Comparison of ENCODE assay signal across 9 cellular contexts in the genomic region with DNA sequence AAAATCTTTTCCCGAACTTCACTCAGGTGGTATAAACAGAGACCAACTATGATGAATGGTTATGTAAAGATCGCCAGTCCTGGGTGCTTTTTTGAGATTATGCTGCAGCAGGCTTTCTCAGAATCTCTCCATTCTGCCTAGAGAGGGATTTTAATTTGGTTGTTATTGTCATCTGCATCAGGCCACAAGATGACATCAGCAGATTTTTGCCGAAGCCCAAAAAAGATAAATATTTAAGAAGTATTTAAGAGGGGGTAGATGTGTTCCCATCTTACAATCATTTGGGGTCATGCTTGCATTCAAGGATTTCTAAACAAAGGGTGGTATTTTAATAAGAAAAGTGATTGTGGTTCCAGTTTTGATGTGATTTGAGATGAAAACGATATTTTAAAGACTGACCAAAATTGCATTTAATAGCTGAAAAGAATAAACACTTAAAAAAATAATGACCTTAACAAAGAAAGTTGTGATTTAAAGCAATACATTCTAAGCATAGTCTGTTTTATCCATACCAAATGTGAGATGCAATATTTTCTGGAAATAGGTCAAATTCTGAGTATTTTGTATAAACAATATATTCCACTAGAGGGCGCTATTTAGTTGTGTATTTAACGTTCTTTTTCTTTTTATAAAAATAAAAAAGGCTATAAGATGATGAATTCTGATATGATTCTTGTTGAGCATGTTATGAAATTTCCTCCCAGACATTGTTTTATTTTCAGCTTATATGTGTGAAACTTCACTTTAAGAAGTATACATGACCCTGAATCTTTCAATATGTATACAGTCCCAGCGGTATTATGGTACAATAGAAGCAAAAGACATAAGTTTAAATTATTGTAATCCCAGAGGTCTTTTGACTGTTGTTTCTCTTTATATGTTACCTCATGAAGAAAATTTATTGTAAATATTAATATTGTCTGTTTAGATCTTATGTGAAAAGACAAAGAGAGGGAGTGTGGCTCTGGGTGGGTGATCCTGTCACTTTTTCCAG. TPM values are rescaled to one million over a fixed set of nuclear protein-coding genes. Genes with fewer than 3 reads are reported as not detected.
DNase-seq lines count a peak whose midpoint lies in the region; ATAC-seq and TF ChIP-seq lines count a peak whose summit lies in the region.
"Had no signal": no experiment of that assay in that cellular context is flagged by ENCODE, and none has a peak within 500 bp of the region (broad histone marks: within the 10 kb centered on the region; RNA-seq: fewer than 3 reads in every experiment).

No MANE protein-coding gene starts in this region.

- intact Hi-C loops in mammary epithelial cell (cut with micrococcal nuclease): loop anchor here (5.0 to 10.0 kb wide), 2 partner anchors 142 to 1305 kb away; no protein-coding TSS in a partner anchor
- intact Hi-C loops in naive thymus-derived CD4-positive, alpha-beta T cell (cut with micrococcal nuclease): loop anchor here (1.0 to 5.0 kb wide), 11 partner anchors 70 to 1957 kb away; no protein-coding TSS in a partner anchor

- H3K27ac ChIP-seq in mammary epithelial cell (ENCODE audit: insufficient read depth, low read depth, low read length): no peak overlapping the region
- no peak overlapping the region for H3K27ac ChIP-seq in naive thymus-derived CD4-positive, alpha-beta T cell (ENCODE audit: low read depth, low read length)
- H3K27ac ChIP-seq: BLaER1 had no signal

- H3K36me3 ChIP-seq in mammary epithelial cell (ENCODE audit: insufficient read depth, low read length): no peaks in the 10 kb centered on the region
- no peaks in the 10 kb centered on the region for H3K36me3 ChIP-seq in naive thymus-derived CD4-positive, alpha-beta T cell (ENCODE audit: control insufficient read depth in 2 of 3, insufficient read depth in 3 of 3, low read length in 3 of 3)
- H3K36me3 ChIP-seq: BLaER1 had no signal

- ATAC-seq in naive thymus-derived CD4-positive, alpha-beta T cell: peak; percentile 34
- no peak for ATAC-seq in stimulated activated effector memory CD8-positive, alpha-beta T cell treated with anti-CD3 and anti-CD28 coated beads, Interleukin-12 subunit alpha, Interleukin-12 subunit beta, amount 100 ng/mL, for 72 hours
- ATAC-seq in HG03354 (IDR thresholded peaks at IDR 0.05; ENCODE audit: poor library complexity, severe bottlenecking, unreplicated experiment): no peak

- peaks cover 0 to 11% (median 2%) of the 10 kb centered on the region in 7 donors for H3K4me1 Mint-ChIP-seq in naive thymus-derived CD4-positive, alpha-beta T cell
- H3K4me1 Mint-ChIP-seq in stimulated activated effector memory CD8-positive, alpha-beta T cell treated with anti-CD3 and anti-CD28 coated beads, Interleukin-12 subunit alpha, Interleukin-12 subunit beta, amount 100 ng/mL, for 72 hours: no peaks in the 10 kb centered on the region

- peak overlapping the region in 1 of 9 donors; percentile 22 for H3K27ac Mint-ChIP-seq in naive thymus-derived CD4-positive, alpha-beta T cell
- no peak overlapping the region for H3K27ac Mint-ChIP-seq in stimulated activated effector memory CD8-positive, alpha-beta T cell treated with anti-CD3 and anti-CD28 coated beads, Interleukin-12 subunit alpha, Interleukin-12 subunit beta, amount 100 ng/mL, for 72 hours

- no peaks in the 10 kb centered on the region for H3K36me3 Mint-ChIP-seq in naive thymus-derived CD4-positive, alpha-beta T cell
- H3K36me3 Mint-ChIP-seq in stimulated activated effector memory CD8-positive, alpha-beta T cell treated with anti-CD3 and anti-CD28 coated beads, Interleukin-12 subunit alpha, Interleukin-12 subunit beta, amount 100 ng/mL, for 72 hours: no peaks in the 10 kb centered on the region

- POLR2A ChIA-PET in naive thymus-derived CD4-positive, alpha-beta T cell (lab: Charles Lee): no interaction called here

- CTCF ChIA-PET in mammary epithelial cell (lab: Charles Lee; ENCODE audit: low non-redundant PET): no interaction called here
- CTCF ChIA-PET in naive thymus-derived CD4-positive, alpha-beta T cell (lab: Charles Lee): interaction anchor here (0.6 to 2.3 kb wide), 10 partner anchors 9 to 1701 kb away, joined by 3 to 30 read pairs (median 4); no protein-coding TSS in a partner anchor

- no peaks in the 10 kb centered on the region for H3K4me1 ChIP-seq in mammary epithelial cell (ENCODE audit: insufficient read depth, low read length)
- H3K4me1 ChIP-seq in naive thymus-derived CD4-positive, alpha-beta T cell (ENCODE audit: control insufficient read depth in 2 of 2, insufficient read depth in 2 of 2, low read length in 2 of 2): no peaks in the 10 kb centered on the region
- H3K4me1 ChIP-seq: BLaER1 had no signal

- no peak overlapping the region for H3K4me3 ChIP-seq in mammary epithelial cell (replicated peaks in 1 of 3; ENCODE audit: insufficient read depth in 1 of 3, low read depth in 2 of 3, low read length in 3 of 3)
- H3K4me3 ChIP-seq in naive thymus-derived CD4-positive, alpha-beta T cell (ENCODE audit: low read length): no peak overlapping the region
- H3K4me3 ChIP-seq: BLaER1 had no signal

- BruUV-seq in mammary epithelial cell (replicated peaks; lab: Mats Ljungman, UMichigan): no TSS peak

- H3K9ac ChIP-seq in mammary epithelial cell (ENCODE audit: insufficient read depth, low read length): no peak overlapping the region
- H3K9ac ChIP-seq: BLaER1 had no signal

- WGBS in mammary epithelial cell (ENCODE audit: low coverage, missing lambda C conversion rate): 49% methylated on average over 7 of the region's 7 CpGs

- H3K4me2 ChIP-seq in mammary epithelial cell (ENCODE audit: insufficient read depth, low read depth, low read length): no peak overlapping the region
- H3K4me2 ChIP-seq: BLaER1 had no signal

- TF ChIP-seq CTCF in mammary epithelial cell (conservative IDR thresholded peaks at IDR 0.05 in 1 of 2, IDR thresholded peaks at IDR 0.05 in 1 of 2; ENCODE audit: extremely low read depth in 1 of 2, insufficient read depth in 1 of 2, low read depth in 1 of 2, low read length in 2 of 2): peak; percentile 47 to 55

- no peaks in the 10 kb centered on the region for H3K79me2 ChIP-seq in mammary epithelial cell (ENCODE audit: insufficient read depth, low read length)

- H3K9me3 ChIP-seq in mammary epithelial cell (replicated peaks; ENCODE audit: insufficient read depth, low read length): no peaks in the 10 kb centered on the region
- no peaks in the 10 kb centered on the region for H3K9me3 ChIP-seq in naive thymus-derived CD4-positive, alpha-beta T cell (ENCODE audit: control insufficient read depth in 2 of 3, low read length in 3 of 3)

- no peak overlapping the region for H2AFZ ChIP-seq in mammary epithelial cell (ENCODE audit: low read depth, low read length)

- H3K27me3 Mint-ChIP-seq in naive thymus-derived CD4-positive, alpha-beta T cell: peaks cover 0 to 11% (median 2%) of the 10 kb centered on the region in 5 donors

- H3K9me3 Mint-ChIP-seq in naive thymus-derived CD4-positive, alpha-beta T cell: no peaks in the 10 kb centered on the region
- no peaks in the 10 kb centered on the region for H3K9me3 Mint-ChIP-seq in stimulated activated effector memory CD8-positive, alpha-beta T cell treated with anti-CD3 and anti-CD28 coated beads, Interleukin-12 subunit alpha, Interleukin-12 subunit beta, amount 100 ng/mL, for 72 hours

- no peaks in the 10 kb centered on the region for H4K20me1 ChIP-seq in mammary epithelial cell (ENCODE audit: insufficient read depth, low read length)
- H4K20me1 ChIP-seq: BLaER1 had no signal

- in situ Hi-C loops in mammary epithelial cell (cut with MboI; ENCODE audit: low sequenced_read_pairs in 2 of 2): no loop called here

- DNase-seq in NCI-H1092 treated with DMSO at 0.1 percent for 48 hours (lab: John Stamatoyannopoulos, UW) (peak; percentile 9), NCI-H1092 (lab: John Stamatoyannopoulos, UW) (no peak), NCI-H2029 treated with DMSO at 0.1 percent for 48 hours (lab: John Stamatoyannopoulos, UW) (peak; percentile 38), mammary epithelial cell (no peak)
- peak in 6 of 9 donors; percentile 26 to 59 (median 45) for DNase-seq in naive thymus-derived CD4-positive, alpha-beta T cell
- no peak for DNase-seq in stimulated activated effector memory CD8-positive, alpha-beta T cell treated with anti-CD3 and anti-CD28 coated beads, Interleukin-12 subunit alpha, Interleukin-12 subunit beta, amount 100 ng/mL, for 72 hours (ENCODE audit: low spot score in 2 of 2)
- DNase-seq in stimulated activated CD4-positive, alpha-beta T cell treated with anti-CD3 and anti-CD28 coated beads, Interleukin-2, amount 100 ng/mL, for 48 hours: no peak

- dilution Hi-C loops in mammary epithelial cell (cut with HindIII; ENCODE audit: low sequenced_read_pairs): no loop called here

- no peak overlapping the region for H3K4me3 Mint-ChIP-seq in naive thymus-derived CD4-positive, alpha-beta T cell
- H3K4me3 Mint-ChIP-seq in stimulated activated effector memory CD8-positive, alpha-beta T cell treated with anti-CD3 and anti-CD28 coated beads, Interleukin-12 subunit alpha, Interleukin-12 subunit beta, amount 100 ng/mL, for 72 hours: no peak overlapping the region

- no peaks in the 10 kb centered on the region for H3K27me3 ChIP-seq in mammary epithelial cell (ENCODE audit: insufficient read depth, low read length)
- no peaks in the 10 kb centered on the region for H3K27me3 ChIP-seq in naive thymus-derived CD4-positive, alpha-beta T cell (ENCODE audit: control insufficient read depth in 2 of 2, insufficient read depth in 2 of 2, low read length in 2 of 2)
- H3K27me3 ChIP-seq: BLaER1 had no signal

RNA-seq across cellular contexts. Expression of a gene that starts 51.0 kb away (rescaled TPM):
- total RNA-seq in mammary epithelial cell: 10 to 100 TPM; 18.6 to 20.8 TPM
- 17.1 TPM for polyA plus RNA-seq in mammary epithelial cell
- polyA minus RNA-seq in mammary epithelial cell: 98.9 TPM
- 10 to 100 TPM in 4 of 5 experiments, 1 to 10 TPM in 1; 8.0 to 14.6 (median 11.6) TPM for total RNA-seq in naive thymus-derived CD4-positive, alpha-beta T cell
- polyA plus RNA-seq in naive thymus-derived CD4-positive, alpha-beta T cell: 10 to 100 TPM in 1 of 2 donors, 1 to 10 TPM in 1; 8.2 to 12.8 TPM

Comparison
In these comparisons a context has a peak if more than half of its experiments do, and no peak if none do; other contexts are left out.
1. DNase-seq: peak in NCI-H1092 treated with DMSO at 0.1 percent for 48 hours (single experiment), NCI-H2029 treated with DMSO at 0.1 percent for 48 hours (single experiment) and naive thymus-derived CD4-positive, alpha-beta T cell (6 of 9); none in NCI-H1092 (single experiment), mammary epithelial cell (single experiment), stimulated activated effector memory CD8-positive, alpha-beta T cell treated with anti-CD3 and anti-CD28 coated beads, Interleukin-12 subunit alpha, Interleukin-12 subunit beta, amount 100 ng/mL, for 72 hours (0 of 2) and stimulated activated CD4-positive, alpha-beta T cell treated with anti-CD3 and anti-CD28 coated beads, Interleukin-2, amount 100 ng/mL, for 48 hours (0 of 2).